Comparison of ENCODE assay signal across 8 cellular contexts in genomic region chr10:34814228-34815173, GRCh38. TPM values are rescaled to one million over a fixed set of nuclear protein-coding genes. Genes with fewer than 3 reads are reported as not detected.
DNase-seq lines count a peak whose midpoint lies in the region; ATAC-seq, FAIRE-seq and TF ChIP-seq lines count a peak whose summit lies in the region.

No MANE protein-coding gene starts in this region.

- H3K4me3 ChIP-seq in BE2C (ENCODE audit: low read depth, low read length) (peak overlapping the region; percentile 72), kidney (ENCODE audit: low read length in 2 of 2) (peak overlapping the region; percentile 51 to 69)

- no peaks in the 10 kb centered on the region for H3K27me3 ChIP-seq in BE2C

- no peak overlapping the region for H3K27ac Mint-ChIP-seq in stimulated activated naive CD8-positive, alpha-beta T cell treated with anti-CD3 and anti-CD28 coated beads, Interleukin-15, amount 100 ng/mL, for 72 hours

- DNase-seq in BE2C, result peak; percentile 56
- peak; percentile 26 to 33 for DNase-seq in T47D (ENCODE audit: low read depth in 1 of 2, low spot score in 1 of 2)
- DNase-seq in kidney, result peak; percentile 82
- peak in 1 of 2 donors; percentile 6 for DNase-seq in stimulated activated naive CD8-positive, alpha-beta T cell treated with anti-CD3 and anti-CD28 coated beads, Interleukin-15, amount 100 ng/mL, for 72 hours

- H3K9me3 Mint-ChIP-seq in stimulated activated naive CD8-positive, alpha-beta T cell treated with anti-CD3 and anti-CD28 coated beads, Interleukin-15, amount 100 ng/mL, for 72 hours, result no peaks in the 10 kb centered on the region

- no peaks in the 10 kb centered on the region for H3K9me3 ChIP-seq in BE2C
- no peaks in the 10 kb centered on the region for H3K9me3 ChIP-seq in kidney (ENCODE audit: control insufficient read depth in 1 of 2, low read length in 2 of 2)

- no peak for FAIRE-seq in kidney (lab: Jason Lieb, UNC)

- peak overlapping the region; percentile 77 to 80 for H3K27ac ChIP-seq in kidney (ENCODE audit: low read depth in 2 of 2, low read length in 2 of 2)

- H3K4me1 Mint-ChIP-seq in stimulated activated naive CD8-positive, alpha-beta T cell treated with anti-CD3 and anti-CD28 coated beads, Interleukin-15, amount 100 ng/mL, for 72 hours, result peaks cover 16% of the 10 kb centered on the region

- ATAC-seq in GM19372 (IDR thresholded peaks at IDR 0.05; ENCODE audit: low read depth, unreplicated experiment) (peak; percentile 27), HG03342 (IDR thresholded peaks at IDR 0.05; ENCODE audit: unreplicated experiment) (no peak), GM19035 (IDR thresholded peaks at IDR 0.05; ENCODE audit: unreplicated experiment) (no peak)
- ATAC-seq in stimulated activated naive CD8-positive, alpha-beta T cell treated with anti-CD3 and anti-CD28 coated beads, Interleukin-15, amount 100 ng/mL, for 72 hours, result peak; percentile 55

- TF ChIP-seq CTCF in BE2C (IDR thresholded peaks at IDR 0.05; ENCODE audit: low read depth, low read length), result no peak
- TF ChIP-seq CTCF in LNCAP (IDR thresholded peaks at IDR 0.05), result peak; percentile 24; the same call in 1 of the 2 replicates
- no peak for TF ChIP-seq CTCF in kidney (IDR thresholded peaks at IDR 0.05; ENCODE audit: borderline replicate concordance, extremely low read depth, insufficient read depth)

- in situ Hi-C loops in T47D (cut with HindIII; ENCODE audit: low pct_unique_long_range_greater_than_20kb, low sequenced_read_pairs), result no loop called here

- H3K4me1 ChIP-seq in BE2C, result no peaks in the 10 kb centered on the region; the same call in 1 of the 2 replicates
- H3K4me1 ChIP-seq in kidney (ENCODE audit: control insufficient read depth in 1 of 2, insufficient read depth in 1 of 2, low read depth in 1 of 2, low read length in 2 of 2), result peaks cover 0 to 19% of the 10 kb centered on the region in 2 donors

- intact Hi-C loops in kidney (cut with DNase I), result no loop called here

- peak overlapping the region; percentile 48 to 82 for H3K9ac ChIP-seq in kidney (ENCODE audit: low read length in 2 of 2)

- H3K27me3 Mint-ChIP-seq in stimulated activated naive CD8-positive, alpha-beta T cell treated with anti-CD3 and anti-CD28 coated beads, Interleukin-15, amount 100 ng/mL, for 72 hours, result peaks cover 82% of the 10 kb centered on the region

- peak overlapping the region; percentile 48 to 56 for H3K4me3 Mint-ChIP-seq in stimulated activated naive CD8-positive, alpha-beta T cell treated with anti-CD3 and anti-CD28 coated beads, Interleukin-15, amount 100 ng/mL, for 72 hours

- H3K36me3 ChIP-seq in BE2C (no peaks in the 10 kb centered on the region), kidney (ENCODE audit: control insufficient read depth in 1 of 2, insufficient read depth in 2 of 2, low read length in 2 of 2) (no peaks in the 10 kb centered on the region)

RNA-seq across cellular contexts. Expression of gene PARD3, which starts 0.6 kb away (rescaled TPM):
- 12.6 TPM for polyA plus RNA-seq in BE2C (2012; ENCODE audit: insufficient read depth, insufficient read length, low read depth)
- 47.5 TPM for total RNA-seq in kidney
- 21.1 TPM for polyA plus RNA-seq in kidney (ENCODE audit: insufficient read depth, low read depth, low replicate concordance)

Comparison
In these comparisons a context has a peak if more than half of its experiments do, and no peak if none do; other contexts are left out.
1. ATAC-seq: peak in GM19372 (single experiment) and stimulated activated naive CD8-positive, alpha-beta T cell treated with anti-CD3 and anti-CD28 coated beads, Interleukin-15, amount 100 ng/mL, for 72 hours (single experiment); none in HG03342 (single experiment) and GM19035 (single experiment).